34 cellular contexts compared by ENCODE assay signal in genomic region chr16:78004501-78004900, GRCh38. TPM values are rescaled to one million over a fixed set of nuclear protein-coding genes. Genes with fewer than 3 reads are reported as not detected.
"Had no signal": no experiment of that assay in that cellular context is flagged by ENCODE, and none has a peak within 500 bp of the region (broad histone marks: within the 10 kb centered on the region; RNA-seq: fewer than 3 reads in every experiment).

No MANE protein-coding gene starts in this region.

- H3K9me3 ChIP-seq: ascending aorta had no signal

- ATAC-seq: activated CD4-positive, alpha-beta T cell treated with anti-CD3 and anti-CD28 coated beads for 36 hours; activated CD4-positive, CD25-positive, alpha-beta regulatory T cell treated with anti-CD3 and anti-CD28 coated beads, Interleukin-2, amount 50 U/mL, for 24 hours; activated CD8-positive, alpha-beta memory T cell treated with anti-CD3 and anti-CD28 coated beads, Interleukin-2, amount 10 ng/mL, durations not matched to agents 7 days and 5 days; activated CD8-positive, alpha-beta T cell treated with anti-CD3 and anti-CD28 coated beads, Interleukin-2, amount 10 ng/mL, durations not matched to agents 7 days and 5 days; activated naive CD8-positive, alpha-beta T cell treated with anti-CD3 and anti-CD28 coated beads, Interleukin-2, amount 50 U/mL, for 24 hours; WTC11 had no signal

- H3K4me1 ChIP-seq: ascending aorta had no signal

- H3K4me3 ChIP-seq: ascending aorta, cardiac muscle cell had no signal

- H3K36me3 ChIP-seq: ascending aorta, cardiac muscle cell, WERI-Rb-1 had no signal

- H3K27me3 ChIP-seq: ascending aorta, cardiac muscle cell had no signal

- H3K27ac ChIP-seq: ascending aorta, cardiac muscle cell, WERI-Rb-1 had no signal

- DNase-seq: activated CD4-positive, alpha-beta memory T cell treated with anti-CD3 and anti-CD28 coated beads, Interleukin-2, amount 10 ng/mL, durations not matched to agents 7 days and 5 days; activated CD4-positive, alpha-beta T cell treated with anti-CD3 and anti-CD28 coated beads for 1 hour; activated CD4-positive, alpha-beta T cell treated with anti-CD3 and anti-CD28 coated beads for 36 hours; activated CD4-positive, alpha-beta T cell treated with anti-CD3 and anti-CD28 coated beads for 48 hours; activated CD4-positive, alpha-beta T cell treated with anti-CD3 and anti-CD28 coated beads, Interleukin-2, amount 10 ng/mL, durations not matched to agents 7 days and 5 days; activated CD4-positive, alpha-beta T cell treated with anti-CD3 and anti-CD28 coated beads, Interleukin-2, amount 50 U/mL, for 48 hours; activated CD4-positive, CD25-positive, alpha-beta regulatory T cell; activated CD8-positive, alpha-beta memory T cell treated with anti-CD3 and anti-CD28 coated beads for 24 hours; activated CD8-positive, alpha-beta memory T cell treated with anti-CD3 and anti-CD28 coated beads, Interleukin-2, amount 10 ng/mL, durations not matched to agents 7 days and 5 days; activated CD8-positive, alpha-beta memory T cell treated with anti-CD3 and anti-CD28 coated beads, Interleukin-2, amount 50 U/mL, for 48 hours; activated CD8-positive, alpha-beta T cell treated with anti-CD3 and anti-CD28 coated beads, Interleukin-2, amount 10 ng/mL, durations not matched to agents 7 days and 5 days; activated effector memory CD4-positive, alpha-beta T cell treated with Interleukin-2 at 50 U/mL for 16 hours; activated gamma-delta T cell; activated naive CD4-positive, alpha-beta T cell treated with anti-CD3 and anti-CD28 coated beads, Interleukin-2, amount 10 ng/mL, durations not matched to agents 7 days and 5 days; activated naive CD4-positive, alpha-beta T cell treated with Interleukin-2 at 50 U/mL for 16 hours; activated naive CD8-positive, alpha-beta T cell treated with anti-CD3 and anti-CD28 coated beads, Interleukin-2, amount 10 ng/mL, durations not matched to agents 7 days and 5 days; activated naive CD8-positive, alpha-beta T cell treated with anti-CD3 and anti-CD28 coated beads, Interleukin-2, amount 50 U/mL, for 24 hours; activated T-cell treated with anti-CD3 and anti-CD28 coated beads, Interleukin-2, amount 50 U/mL, for 24 hours; activated T-cell treated with anti-CD3 and anti-CD28 coated beads, Interleukin-2, amount 50 U/mL, for 48 hours; amygdala; anterior cingulate cortex; caudate nucleus; cerebellar nuclear complex; T-helper 1 cell; T-helper 2 cell; T-helper 9 cell; WERI-Rb-1 had no signal

RNA-seq across cellular contexts. Expression of gene CLEC3A, which starts 17.8 kb away (rescaled TPM):
- total RNA-seq: activated CD4-positive, alpha-beta memory T cell treated with anti-CD3 and anti-CD28 coated beads, Interleukin-2, amount 10 ng/mL, durations not matched to agents 7 days and 5 days; activated CD4-positive, alpha-beta T cell treated with anti-CD3 and anti-CD28 coated beads for 36 hours; activated CD4-positive, alpha-beta T cell treated with anti-CD3 and anti-CD28 coated beads, Interleukin-2, amount 10 ng/mL, durations not matched to agents 7 days and 5 days; activated CD8-positive, alpha-beta memory T cell treated with anti-CD3 and anti-CD28 coated beads, Interleukin-2, amount 10 ng/mL, durations not matched to agents 7 days and 5 days; activated CD8-positive, alpha-beta T cell treated with anti-CD3 and anti-CD28 coated beads, Interleukin-2, amount 10 ng/mL, durations not matched to agents 7 days and 5 days; activated naive CD8-positive, alpha-beta T cell treated with anti-CD3 and anti-CD28 coated beads, Interleukin-2, amount 10 ng/mL, durations not matched to agents 7 days and 5 days; activated T-helper 2 cell treated with anti-CD3 and anti-CD28 coated beads, Interferon-gamma antibody, Interleukin-2, Interleukin-4, amounts not matched to agents 10 μg/mL and 5 μg/mL and 100 μg/mL, durations not matched to agents 14 hours and 24 hours and 36 hours; ascending aorta; bronchial epithelial cell; cardiac muscle cell; WTC11 had no signal
- polyA plus RNA-seq: adipose tissue, cardiac muscle cell had no signal
